Comparison of ENCODE assay signal across 8 cellular contexts in the genomic region with DNA sequence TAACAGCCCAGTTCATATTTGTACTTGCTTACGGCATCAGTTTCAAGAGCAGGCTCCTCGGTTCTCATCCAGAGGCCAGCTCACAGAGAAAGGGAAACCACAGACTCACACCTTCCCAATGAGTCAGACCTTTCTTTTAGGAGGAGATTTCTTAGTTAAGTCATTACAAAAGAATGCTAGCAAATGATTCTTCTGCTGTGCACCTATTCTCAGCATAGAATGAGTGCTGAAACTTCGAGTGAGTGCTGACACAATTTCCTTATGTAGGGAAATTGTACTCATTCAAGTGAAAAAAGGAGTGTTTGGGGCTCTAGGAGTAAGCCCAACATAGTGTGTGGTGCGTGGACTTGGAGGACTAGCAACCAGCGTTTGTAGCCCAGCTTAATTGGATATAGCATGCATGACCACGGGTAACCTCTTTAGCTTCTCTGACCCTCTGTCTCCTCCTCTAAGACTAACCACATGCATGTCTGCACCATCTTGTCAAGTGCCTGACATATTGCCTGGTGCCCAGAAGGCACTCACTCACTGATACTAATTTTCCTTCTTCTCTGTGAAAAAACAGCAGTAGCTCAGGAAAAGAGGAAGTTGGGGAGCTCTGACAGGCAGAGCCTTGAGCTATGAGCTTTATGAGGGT.
DNase-seq lines count a peak whose midpoint lies in the region; ATAC-seq, FAIRE-seq and TF ChIP-seq lines count a peak whose summit lies in the region.

No MANE protein-coding gene starts in this region.

- DNase-seq in AG09309 (ENCODE audit: low read depth) (peak; percentile 93), SW480 (ENCODE audit: low spot score) (peak; percentile 80), omental fat pad (ENCODE audit: low spot score) (no peak), D721Med (ENCODE audit: insufficient read length, low spot score) (no peak), posterior vena cava (ENCODE audit: low spot score) (no peak)
- peak in 1 of 2 donors; percentile 29 for DNase-seq in central memory CD8-positive, alpha-beta T cell (ENCODE audit: low spot score in 2 of 2)

- peak overlapping the region; percentile 52 for H3K27ac Mint-ChIP-seq in central memory CD8-positive, alpha-beta T cell (ENCODE audit: low read depth)

- ATAC-seq in GM19043 (IDR thresholded peaks at IDR 0.05; ENCODE audit: low read depth, unreplicated experiment) (peak; percentile 48), HG03196 (IDR thresholded peaks at IDR 0.05; ENCODE audit: unreplicated experiment) (peak; percentile 52), omental fat pad (ENCODE audit: low FRiP score) (peak; percentile 95)
- peak; percentile 86 for ATAC-seq in central memory CD8-positive, alpha-beta T cell (replicated peaks; ENCODE audit: extremely low read depth, poor library complexity, severe bottlenecking)

- peak overlapping the region; percentile 26 for H3K4me3 Mint-ChIP-seq in central memory CD8-positive, alpha-beta T cell

- intact Hi-C loops in posterior vena cava (cut with DNase I): no loop called here

- FAIRE-seq in D721Med (lab: Jason Lieb, UNC): no peak

- peaks cover 1% of the 10 kb centered on the region for H3K27me3 Mint-ChIP-seq in central memory CD8-positive, alpha-beta T cell

- peaks cover 2% of the 10 kb centered on the region for H3K36me3 Mint-ChIP-seq in central memory CD8-positive, alpha-beta T cell (ENCODE audit: insufficient read depth)

- no peaks in the 10 kb centered on the region for H3K9me3 Mint-ChIP-seq in central memory CD8-positive, alpha-beta T cell

- no peak overlapping the region for H3K4me3 ChIP-seq in AG09309 (ENCODE audit: control insufficient read depth, low read depth, low read length)

- no peak for TF ChIP-seq CTCF in AG09309 (IDR thresholded peaks at IDR 0.05; ENCODE audit: control insufficient read depth, insufficient read depth, low read depth, low read length, missing control alignments)
- TF ChIP-seq CTCF in omental fat pad (IDR thresholded peaks at IDR 0.05): no peak
- no peak for TF ChIP-seq CTCF in D721Med (IDR thresholded peaks at IDR 0.05; ENCODE audit: insufficient read depth, missing control alignments)

- H3K4me1 Mint-ChIP-seq in central memory CD8-positive, alpha-beta T cell: peaks cover 20% of the 10 kb centered on the region

Comparison
In these comparisons a context has a peak if more than half of its experiments do, and no peak if none do; other contexts are left out.
1. DNase-seq: peak in AG09309 (single experiment) and SW480 (single experiment); none in omental fat pad (single experiment), D721Med (single experiment) and posterior vena cava (single experiment).
2. Peak in every context shown above with its lines, with median percentiles within 50 percentile points of each other: ATAC-seq.